ENCODE assay signal across 1 cellular context in genomic region chr17:74632597-74632996, GRCh38.
TF ChIP-seq lines count a peak whose summit lies in the region.

No MANE protein-coding gene starts in this region.

TF ChIP-seq in A549, 52 proteins besides CTCF, POLR2A, EP300 and RAD21:
- TF ChIP-seq ZSCAN20 (CRISPR knock-in tag; IDR thresholded peaks at IDR 0.05): no peak
- TF ChIP-seq NR3C1 (IDR thresholded peaks at IDR 0.05): no peak
- TF ChIP-seq BHLHE40 (IDR thresholded peaks at IDR 0.05; ENCODE audit: low read depth, low read length): no peak
- TF ChIP-seq USF2 (IDR thresholded peaks at IDR 0.05): no peak
- TF ChIP-seq TP53 (CRISPR knock-in tag; IDR thresholded peaks at IDR 0.05): no peak
- no peak for TF ChIP-seq KDM5A (IDR thresholded peaks at IDR 0.05)
- no peak for TF ChIP-seq RCOR1 (IDR thresholded peaks at IDR 0.05; ENCODE audit: low read depth, low read length)
- TF ChIP-seq JUNB (IDR thresholded peaks at IDR 0.05): no peak
- TF ChIP-seq CBX8 (IDR thresholded peaks at IDR 0.05): no peak
- no peak for TF ChIP-seq MAX (IDR thresholded peaks at IDR 0.05)
- TF ChIP-seq MAFK (IDR thresholded peaks at IDR 0.05; ENCODE audit: partially characterized antibody): no peak
